ENCODE assay signal across 20 cellular contexts in the genomic region with DNA sequence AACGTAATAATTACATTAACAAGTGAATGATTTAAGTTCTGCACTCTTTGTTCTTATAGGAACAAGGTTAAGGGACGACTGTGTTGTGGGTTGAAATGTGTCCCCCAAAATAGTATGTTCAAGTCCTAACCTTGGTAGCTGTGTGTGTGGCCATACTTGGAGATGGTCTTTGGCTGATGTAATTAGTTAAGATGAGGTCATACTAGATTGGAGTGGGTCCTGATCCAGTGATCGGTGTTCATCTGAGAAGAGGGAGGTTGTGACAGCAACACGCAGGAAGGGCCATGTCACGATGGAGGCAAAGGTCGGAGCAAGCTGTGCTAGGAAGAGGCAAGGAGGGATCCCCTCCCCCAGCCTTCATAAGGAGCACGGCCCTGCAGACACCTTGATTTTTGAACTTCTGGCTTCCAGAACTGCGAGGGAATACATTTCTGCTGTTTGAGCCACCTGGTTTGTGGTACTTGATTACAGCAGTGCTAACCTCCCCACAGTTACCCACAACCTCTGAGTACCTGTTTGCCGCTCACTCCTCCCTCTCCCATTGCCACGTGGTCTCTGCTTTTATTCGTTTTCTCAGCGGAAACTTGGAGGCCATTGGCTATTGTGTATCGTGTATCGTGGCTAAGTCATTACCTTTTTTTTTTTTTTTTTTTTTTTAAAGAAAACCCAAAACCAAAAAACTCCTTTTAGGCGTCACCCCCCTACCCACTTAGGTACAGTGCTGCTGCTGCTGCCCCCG.
"Had no signal": no experiment of that assay in that cellular context is flagged by ENCODE, and none has a peak within 500 bp of the region (broad histone marks: within the 10 kb centered on the region; RNA-seq: fewer than 3 reads in every experiment).

No MANE protein-coding gene starts in this region.

- H3K36me3 Mint-ChIP-seq: natural killer cell; stimulated activated naive B cell treated with anti-CD40 and anti-IgM and Interleukin-4, amounts not matched to agents 10 μg/mL and 1 μg/mL and 100 μg/mL, for 72 hours had no signal

- H3K27ac Mint-ChIP-seq: natural killer cell; stimulated activated naive B cell treated with anti-CD40 and anti-IgM and Interleukin-4, amounts not matched to agents 10 μg/mL and 1 μg/mL and 100 μg/mL, for 72 hours had no signal

- H3K9me3 Mint-ChIP-seq: natural killer cell had no signal

- H3K4me3 Mint-ChIP-seq: natural killer cell; stimulated activated naive B cell treated with anti-CD40 and anti-IgM and Interleukin-4, amounts not matched to agents 10 μg/mL and 1 μg/mL and 100 μg/mL, for 72 hours had no signal

- H3K9me3 ChIP-seq: heart right ventricle, mucosa of descending colon, pancreas, psoas muscle, stomach had no signal

- H3K4me1 Mint-ChIP-seq: natural killer cell; stimulated activated naive B cell treated with anti-CD40 and anti-IgM and Interleukin-4, amounts not matched to agents 10 μg/mL and 1 μg/mL and 100 μg/mL, for 72 hours had no signal

- FAIRE-seq: frontal cortex, islet of Langerhans, pancreas had no signal

- H3K4me3 ChIP-seq: coronary artery, dorsolateral prefrontal cortex, heart right ventricle, mucosa of descending colon, pancreas, psoas muscle, stomach had no signal

- H3K36me3 ChIP-seq: heart right ventricle, pancreas, stomach had no signal

- H3K27ac ChIP-seq: coronary artery, heart right ventricle, pancreas, psoas muscle, stomach had no signal

- H3K27me3 ChIP-seq: dorsolateral prefrontal cortex, heart right ventricle, pancreas, stomach had no signal

- ATAC-seq: heart right ventricle; mucosa of descending colon; natural killer cell; pancreas; psoas muscle; sciatic nerve; stimulated activated naive B cell treated with anti-CD40 and anti-IgM and Interleukin-4, amounts not matched to agents 10 μg/mL and 1 μg/mL and 100 μg/mL, for 72 hours had no signal

- DNase-seq: dorsolateral prefrontal cortex; effector CD8-positive, alpha-beta T cell; heart right ventricle; hypothalamus; kidney glomerular epithelial cell; mucosa of descending colon; natural killer cell; occipital lobe; pancreas; psoas muscle; retina; stimulated activated CD4-positive, alpha-beta T cell treated with anti-CD3 and anti-CD28 coated beads, Interleukin-2, amount 100 ng/mL, for 24 hours; stimulated activated CD4-positive, alpha-beta T cell treated with anti-CD3 and anti-CD28 coated beads, Interleukin-4, amount 100 ng/mL, for 4 hours; stimulated activated naive B cell treated with anti-CD40 and anti-IgM and Interleukin-4, amounts not matched to agents 10 μg/mL and 1 μg/mL and 100 μg/mL, for 72 hours; stomach; trophoblast cell had no signal
